1 cellular context compared by ENCODE assay signal in genomic region chr2:235305678-235306077, GRCh38.
TF ChIP-seq lines count a peak whose summit lies in the region.

No MANE protein-coding gene starts in this region.

TF ChIP-seq in H1, 55 proteins besides CTCF, POLR2A, EP300 and RAD21 (continued from another document):
- no peak for TF ChIP-seq SP4 (IDR thresholded peaks at IDR 0.05; ENCODE audit: low read length)
- TF ChIP-seq CEBPB (IDR thresholded peaks at IDR 0.05; ENCODE audit: low read depth, low read length), result no peak
- no peak for TF ChIP-seq TBP (IDR thresholded peaks at IDR 0.05; ENCODE audit: low read depth, low read length)
- no peak for TF ChIP-seq JUN (IDR thresholded peaks at IDR 0.05; ENCODE audit: low read depth, low read length)
